8 cellular contexts compared by ENCODE assay signal in the genomic region with DNA sequence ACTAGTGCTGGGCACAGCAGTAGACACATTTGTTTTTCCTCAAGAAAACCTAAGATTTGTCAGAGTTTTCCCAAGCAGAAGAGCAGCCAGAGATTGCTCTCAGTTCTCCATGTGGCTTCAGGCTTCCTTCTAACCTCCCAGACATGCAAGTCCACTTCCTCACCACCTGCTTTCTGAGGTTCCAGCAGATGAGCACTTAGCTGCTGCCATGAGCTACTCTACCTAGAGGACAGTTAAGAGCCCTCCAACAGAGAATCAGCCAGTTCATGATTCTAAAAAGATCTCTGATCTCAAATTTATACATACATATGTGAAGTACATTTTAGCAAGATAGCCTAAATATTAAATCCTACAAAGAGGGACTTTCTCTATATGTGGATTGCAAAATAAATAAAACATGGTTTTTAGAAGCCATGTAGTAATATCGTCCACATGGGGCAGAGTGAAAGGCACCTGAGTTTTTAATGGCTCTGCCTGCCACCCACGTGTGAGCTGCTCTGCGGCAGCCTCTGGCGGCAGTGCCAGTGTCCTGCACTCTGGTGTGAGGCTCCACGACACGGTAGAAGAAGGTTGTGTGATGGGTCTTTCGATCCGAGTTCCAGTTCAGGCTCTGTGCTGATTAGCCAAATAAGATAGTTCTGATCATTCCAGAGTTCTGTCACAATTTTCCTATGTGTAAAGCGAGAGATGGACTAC. TPM values are rescaled to one million over a fixed set of nuclear protein-coding genes. Genes with fewer than 3 reads are reported as not detected.
DNase-seq lines count a peak whose midpoint lies in the region; ATAC-seq, FAIRE-seq and TF ChIP-seq lines count a peak whose summit lies in the region.

No MANE protein-coding gene starts in this region.

- H3K36me3 Mint-ChIP-seq in endothelial cell (ENCODE audit: low read depth, unreplicated experiment) (no peaks in the 10 kb centered on the region), osteocyte (ENCODE audit: unreplicated experiment) (peaks cover 9% of the 10 kb centered on the region)

- peak; percentile 87 for ATAC-seq in HG02623 (IDR thresholded peaks at IDR 0.05; ENCODE audit: unreplicated experiment)

- no peak for TF ChIP-seq POLR2A in GM12892 (IDR thresholded peaks at IDR 0.05; ENCODE audit: low read depth, low read length)

- DNase-seq in GM12892 (ENCODE audit: insufficient read length) (peak; percentile 42), NCI-H146 treated with DMSO at 0.1 percent for 48 hours (lab: John Stamatoyannopoulos, UW; ENCODE audit: unreplicated experiment) (peak; percentile 4), endothelial cell (ENCODE audit: low spot score) (peak; percentile 46), osteocyte (ENCODE audit: extremely low spot score, unreplicated experiment) (no peak), NCI-H2196 treated with DMSO at 0.1 percent for 48 hours (lab: John Stamatoyannopoulos, UW; ENCODE audit: unreplicated experiment) (no peak), NCI-H2196 (lab: John Stamatoyannopoulos, UW; ENCODE audit: unreplicated experiment) (no peak)
- peak; percentile 46 to 53 for DNase-seq in activated CD4-positive, alpha-beta T cell treated with anti-CD3 and anti-CD28 coated beads, Interleukin-2, amount 50 U/mL, for 48 hours

- H3K9me3 Mint-ChIP-seq in endothelial cell (ENCODE audit: unreplicated experiment) (no peaks in the 10 kb centered on the region), osteocyte (ENCODE audit: unreplicated experiment) (no peaks in the 10 kb centered on the region)

- H3K27me3 Mint-ChIP-seq in endothelial cell (ENCODE audit: unreplicated experiment), result peaks cover 4% of the 10 kb centered on the region
- no peaks in the 10 kb centered on the region for H3K27me3 Mint-ChIP-seq in osteocyte (ENCODE audit: unreplicated experiment)

- H3K4me1 Mint-ChIP-seq in endothelial cell (ENCODE audit: unreplicated experiment), result no peaks in the 10 kb centered on the region
- H3K4me1 Mint-ChIP-seq in osteocyte (ENCODE audit: unreplicated experiment), result no peaks in the 10 kb centered on the region

- H3K4me3 Mint-ChIP-seq in endothelial cell (ENCODE audit: unreplicated experiment) (no peak overlapping the region), osteocyte (ENCODE audit: unreplicated experiment) (no peak overlapping the region)

- TF ChIP-seq CTCF in endothelial cell (IDR thresholded peaks at IDR 0.05; ENCODE audit: unreplicated experiment) (peak; percentile 40), osteocyte (IDR thresholded peaks at IDR 0.05) (peak; percentile 49)

- FAIRE-seq in GM12892 (lab: Jason Lieb, UNC), result no peak

- H3K27ac Mint-ChIP-seq in endothelial cell (ENCODE audit: unreplicated experiment), result no peak overlapping the region
- H3K27ac Mint-ChIP-seq in osteocyte (ENCODE audit: unreplicated experiment), result no peak overlapping the region

RNA-seq across cellular contexts. Expression of gene CYP4V2, which starts 10.3 kb away (rescaled TPM):
- polyA plus RNA-seq in GM12892 (2012; ENCODE audit: missing spikeins), result 2.9 TPM
- total RNA-seq in endothelial cell (ENCODE audit: unreplicated experiment) (4.5 TPM), osteocyte (14.1 and 14.4 TPM in 2 replicates)

RNA-seq across cellular contexts. Expression of gene KLKB1, which starts 25.6 kb away (rescaled TPM):
- not detected for polyA plus RNA-seq in GM12892 (2012; ENCODE audit: missing spikeins)
- total RNA-seq in endothelial cell (ENCODE audit: unreplicated experiment) (0.46 TPM), osteocyte (0.43 TPM in 1 of 2 replicates, not detected in the other)

Comparison
In these comparisons a context has a peak if more than half of its experiments do, and no peak if none do; other contexts are left out.
1. DNase-seq: peak in GM12892 (single experiment), NCI-H146 treated with DMSO at 0.1 percent for 48 hours (single experiment), activated CD4-positive, alpha-beta T cell treated with anti-CD3 and anti-CD28 coated beads, Interleukin-2, amount 50 U/mL, for 48 hours (2 of 2) and endothelial cell (single experiment); none in osteocyte (single experiment), NCI-H2196 treated with DMSO at 0.1 percent for 48 hours (single experiment) and NCI-H2196 (single experiment).